ENCODE assay signal across 2 cellular contexts in the genomic region with DNA sequence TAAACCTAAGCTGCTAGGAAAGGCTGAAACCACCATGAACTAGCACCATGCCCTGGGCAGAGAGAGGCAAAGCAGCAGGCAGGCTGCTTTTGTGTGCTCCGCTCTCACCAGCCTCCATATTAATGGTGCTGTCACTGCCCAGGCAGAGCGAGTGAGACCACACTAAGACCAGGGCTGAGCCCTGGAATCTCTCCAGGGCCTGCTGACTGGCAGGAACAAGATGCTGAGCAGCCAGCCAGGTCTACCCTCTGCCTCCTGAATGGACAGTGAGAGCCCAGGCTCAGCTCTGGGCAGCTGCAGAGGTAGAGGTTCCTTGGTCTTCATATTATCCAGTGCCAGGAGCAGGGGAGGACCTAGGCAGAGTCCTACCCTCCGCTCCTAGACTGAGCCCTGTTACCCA.
TF ChIP-seq lines count a peak whose summit lies in the region.

No MANE protein-coding gene starts in this region.

TF ChIP-seq in SK-N-SH treated with all-trans-retinoic acid at 6 μM for 48 hours, 23 proteins besides CTCF, POLR2A, EP300 and RAD21:
- TF ChIP-seq, protein P1, sequence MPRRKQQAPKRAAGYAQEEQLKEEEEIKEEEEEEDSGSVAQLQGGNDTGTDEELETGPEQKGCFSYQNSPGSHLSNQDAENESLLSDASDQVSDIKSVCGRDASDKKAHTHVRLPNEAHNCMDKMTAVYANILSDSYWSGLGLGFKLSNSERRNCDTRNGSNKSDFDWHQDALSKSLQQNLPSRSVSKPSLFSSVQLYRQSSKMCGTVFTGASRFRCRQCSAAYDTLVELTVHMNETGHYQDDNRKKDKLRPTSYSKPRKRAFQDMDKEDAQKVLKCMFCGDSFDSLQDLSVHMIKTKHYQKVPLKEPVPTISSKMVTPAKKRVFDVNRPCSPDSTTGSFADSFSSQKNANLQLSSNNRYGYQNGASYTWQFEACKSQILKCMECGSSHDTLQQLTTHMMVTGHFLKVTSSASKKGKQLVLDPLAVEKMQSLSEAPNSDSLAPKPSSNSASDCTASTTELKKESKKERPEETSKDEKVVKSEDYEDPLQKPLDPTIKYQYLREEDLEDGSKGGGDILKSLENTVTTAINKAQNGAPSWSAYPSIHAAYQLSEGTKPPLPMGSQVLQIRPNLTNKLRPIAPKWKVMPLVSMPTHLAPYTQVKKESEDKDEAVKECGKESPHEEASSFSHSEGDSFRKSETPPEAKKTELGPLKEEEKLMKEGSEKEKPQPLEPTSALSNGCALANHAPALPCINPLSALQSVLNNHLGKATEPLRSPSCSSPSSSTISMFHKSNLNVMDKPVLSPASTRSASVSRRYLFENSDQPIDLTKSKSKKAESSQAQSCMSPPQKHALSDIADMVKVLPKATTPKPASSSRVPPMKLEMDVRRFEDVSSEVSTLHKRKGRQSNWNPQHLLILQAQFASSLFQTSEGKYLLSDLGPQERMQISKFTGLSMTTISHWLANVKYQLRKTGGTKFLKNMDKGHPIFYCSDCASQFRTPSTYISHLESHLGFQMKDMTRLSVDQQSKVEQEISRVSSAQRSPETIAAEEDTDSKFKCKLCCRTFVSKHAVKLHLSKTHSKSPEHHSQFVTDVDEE (CRISPR knock-in tag; IDR thresholded peaks at IDR 0.05): no peak
- no peak for TF ChIP-seq SNAI2 (CRISPR knock-in tag; IDR thresholded peaks at IDR 0.05)
- no peak for TF ChIP-seq ZNF70 (CRISPR knock-in tag; IDR thresholded peaks at IDR 0.05)
- no peak for TF ChIP-seq GLIS3 (CRISPR knock-in tag; IDR thresholded peaks at IDR 0.05)
- no peak for TF ChIP-seq PPARA (CRISPR knock-in tag; IDR thresholded peaks at IDR 0.05; ENCODE audit: borderline replicate concordance)
- no peak for TF ChIP-seq ZC3H10 (CRISPR knock-in tag; IDR thresholded peaks at IDR 0.05)
- TF ChIP-seq, protein P2, sequence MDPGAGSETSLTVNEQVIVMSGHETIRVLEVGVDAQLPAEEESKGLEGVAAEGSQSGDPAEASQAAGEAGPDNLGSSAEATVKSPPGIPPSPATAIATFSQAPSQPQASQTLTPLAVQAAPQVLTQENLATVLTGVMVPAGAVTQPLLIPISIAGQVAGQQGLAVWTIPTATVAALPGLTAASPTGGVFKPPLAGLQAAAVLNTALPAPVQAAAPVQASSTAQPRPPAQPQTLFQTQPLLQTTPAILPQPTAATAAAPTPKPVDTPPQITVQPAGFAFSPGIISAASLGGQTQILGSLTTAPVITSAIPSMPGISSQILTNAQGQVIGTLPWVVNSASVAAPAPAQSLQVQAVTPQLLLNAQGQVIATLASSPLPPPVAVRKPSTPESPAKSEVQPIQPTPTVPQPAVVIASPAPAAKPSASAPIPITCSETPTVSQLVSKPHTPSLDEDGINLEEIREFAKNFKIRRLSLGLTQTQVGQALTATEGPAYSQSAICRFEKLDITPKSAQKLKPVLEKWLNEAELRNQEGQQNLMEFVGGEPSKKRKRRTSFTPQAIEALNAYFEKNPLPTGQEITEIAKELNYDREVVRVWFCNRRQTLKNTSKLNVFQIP (CRISPR knock-in tag; IDR thresholded peaks at IDR 0.05; ENCODE audit: borderline replicate concordance, low read depth): no peak
- TF ChIP-seq, protein P3, sequence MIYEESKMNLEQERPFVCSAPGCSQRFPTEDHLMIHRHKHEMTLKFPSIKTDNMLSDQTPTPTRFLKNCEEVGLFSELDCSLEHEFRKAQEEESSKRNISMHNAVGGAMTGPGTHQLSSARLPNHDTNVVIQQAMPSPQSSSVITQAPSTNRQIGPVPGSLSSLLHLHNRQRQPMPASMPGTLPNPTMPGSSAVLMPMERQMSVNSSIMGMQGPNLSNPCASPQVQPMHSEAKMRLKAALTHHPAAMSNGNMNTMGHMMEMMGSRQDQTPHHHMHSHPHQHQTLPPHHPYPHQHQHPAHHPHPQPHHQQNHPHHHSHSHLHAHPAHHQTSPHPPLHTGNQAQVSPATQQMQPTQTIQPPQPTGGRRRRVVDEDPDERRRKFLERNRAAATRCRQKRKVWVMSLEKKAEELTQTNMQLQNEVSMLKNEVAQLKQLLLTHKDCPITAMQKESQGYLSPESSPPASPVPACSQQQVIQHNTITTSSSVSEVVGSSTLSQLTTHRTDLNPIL (CRISPR knock-in tag; IDR thresholded peaks at IDR 0.05; ENCODE audit: low read depth): no peak
- no peak for TF ChIP-seq ISL1 (CRISPR knock-in tag; IDR thresholded peaks at IDR 0.05)
- no peak for TF ChIP-seq CSDC2 (CRISPR knock-in tag; IDR thresholded peaks at IDR 0.05)
- no peak for TF ChIP-seq ARNTL (CRISPR knock-in tag; IDR thresholded peaks at IDR 0.05; ENCODE audit: borderline replicate concordance, low read depth)

TF ChIP-seq in SK-N-SH, 30 proteins besides CTCF, POLR2A, EP300 and RAD21 (continued from another document):
- TF ChIP-seq, protein P4, sequence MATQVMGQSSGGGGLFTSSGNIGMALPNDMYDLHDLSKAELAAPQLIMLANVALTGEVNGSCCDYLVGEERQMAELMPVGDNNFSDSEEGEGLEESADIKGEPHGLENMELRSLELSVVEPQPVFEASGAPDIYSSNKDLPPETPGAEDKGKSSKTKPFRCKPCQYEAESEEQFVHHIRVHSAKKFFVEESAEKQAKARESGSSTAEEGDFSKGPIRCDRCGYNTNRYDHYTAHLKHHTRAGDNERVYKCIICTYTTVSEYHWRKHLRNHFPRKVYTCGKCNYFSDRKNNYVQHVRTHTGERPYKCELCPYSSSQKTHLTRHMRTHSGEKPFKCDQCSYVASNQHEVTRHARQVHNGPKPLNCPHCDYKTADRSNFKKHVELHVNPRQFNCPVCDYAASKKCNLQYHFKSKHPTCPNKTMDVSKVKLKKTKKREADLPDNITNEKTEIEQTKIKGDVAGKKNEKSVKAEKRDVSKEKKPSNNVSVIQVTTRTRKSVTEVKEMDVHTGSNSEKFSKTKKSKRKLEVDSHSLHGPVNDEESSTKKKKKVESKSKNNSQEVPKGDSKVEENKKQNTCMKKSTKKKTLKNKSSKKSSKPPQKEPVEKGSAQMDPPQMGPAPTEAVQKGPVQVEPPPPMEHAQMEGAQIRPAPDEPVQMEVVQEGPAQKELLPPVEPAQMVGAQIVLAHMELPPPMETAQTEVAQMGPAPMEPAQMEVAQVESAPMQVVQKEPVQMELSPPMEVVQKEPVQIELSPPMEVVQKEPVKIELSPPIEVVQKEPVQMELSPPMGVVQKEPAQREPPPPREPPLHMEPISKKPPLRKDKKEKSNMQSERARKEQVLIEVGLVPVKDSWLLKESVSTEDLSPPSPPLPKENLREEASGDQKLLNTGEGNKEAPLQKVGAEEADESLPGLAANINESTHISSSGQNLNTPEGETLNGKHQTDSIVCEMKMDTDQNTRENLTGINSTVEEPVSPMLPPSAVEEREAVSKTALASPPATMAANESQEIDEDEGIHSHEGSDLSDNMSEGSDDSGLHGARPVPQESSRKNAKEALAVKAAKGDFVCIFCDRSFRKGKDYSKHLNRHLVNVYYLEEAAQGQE (IDR thresholded peaks at IDR 0.05; ENCODE audit: low read depth, low read length): no peak
- TF ChIP-seq, protein P5, sequence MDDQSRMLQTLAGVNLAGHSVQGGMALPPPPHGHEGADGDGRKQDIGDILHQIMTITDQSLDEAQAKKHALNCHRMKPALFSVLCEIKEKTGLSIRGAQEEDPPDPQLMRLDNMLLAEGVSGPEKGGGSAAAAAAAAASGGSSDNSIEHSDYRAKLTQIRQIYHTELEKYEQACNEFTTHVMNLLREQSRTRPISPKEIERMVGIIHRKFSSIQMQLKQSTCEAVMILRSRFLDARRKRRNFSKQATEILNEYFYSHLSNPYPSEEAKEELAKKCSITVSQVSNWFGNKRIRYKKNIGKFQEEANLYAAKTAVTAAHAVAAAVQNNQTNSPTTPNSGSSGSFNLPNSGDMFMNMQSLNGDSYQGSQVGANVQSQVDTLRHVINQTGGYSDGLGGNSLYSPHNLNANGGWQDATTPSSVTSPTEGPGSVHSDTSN (IDR thresholded peaks at IDR 0.05): no peak
- TF ChIP-seq FOXJ3 (CRISPR knock-in tag; IDR thresholded peaks at IDR 0.05): no peak
- TF ChIP-seq SIN3A (IDR thresholded peaks at IDR 0.05; ENCODE audit: borderline replicate concordance, low read depth, low read length): no peak
- no peak for TF ChIP-seq JUND (IDR thresholded peaks at IDR 0.05)
- TF ChIP-seq MEF2A (IDR thresholded peaks at IDR 0.05; ENCODE audit: borderline replicate concordance, low read depth): no peak
- TF ChIP-seq, protein P6, sequence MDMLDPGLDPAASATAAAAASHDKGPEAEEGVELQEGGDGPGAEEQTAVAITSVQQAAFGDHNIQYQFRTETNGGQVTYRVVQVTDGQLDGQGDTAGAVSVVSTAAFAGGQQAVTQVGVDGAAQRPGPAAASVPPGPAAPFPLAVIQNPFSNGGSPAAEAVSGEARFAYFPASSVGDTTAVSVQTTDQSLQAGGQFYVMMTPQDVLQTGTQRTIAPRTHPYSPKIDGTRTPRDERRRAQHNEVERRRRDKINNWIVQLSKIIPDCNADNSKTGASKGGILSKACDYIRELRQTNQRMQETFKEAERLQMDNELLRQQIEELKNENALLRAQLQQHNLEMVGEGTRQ (IDR thresholded peaks at IDR 0.05; ENCODE audit: borderline replicate concordance, low read depth, low read length): no peak
TF ChIP-seq in SK-N-SH: peak in this region for 0.
